In the genomic region with DNA sequence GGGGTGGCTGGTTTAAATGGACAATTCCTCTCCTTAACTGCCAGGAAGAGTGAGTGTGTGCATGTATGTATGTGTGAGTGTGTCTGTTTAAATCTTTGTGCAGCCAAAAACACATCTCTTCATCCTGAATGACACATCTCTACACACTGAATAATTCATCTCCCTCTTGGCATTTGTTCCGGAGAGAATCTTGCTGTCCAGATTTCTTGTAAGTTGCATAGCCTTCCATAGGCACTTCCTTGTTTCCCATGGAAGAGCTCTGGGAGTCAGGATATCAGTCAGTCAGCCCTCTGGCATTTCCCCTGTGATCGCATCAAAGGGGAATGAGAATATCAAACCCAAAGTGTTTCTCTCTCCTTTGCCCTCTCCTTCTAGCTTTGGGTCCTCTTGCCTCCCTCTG, we compare ENCODE assay signal across 12 cellular contexts.
A peak's percentile ranks its signal among the peaks of the same experiment; 100 is the strongest.
DNase-seq lines count a peak whose midpoint lies in the region; ATAC-seq and TF ChIP-seq lines count a peak whose summit lies in the region.
"Had no signal": no experiment of that assay in that cellular context is flagged by ENCODE, and none has a peak within 500 bp of the region (broad histone marks: within the 10 kb centered on the region; RNA-seq: fewer than 3 reads in every experiment).

No MANE protein-coding gene starts in this region.

- CTCF ChIA-PET in AG04450 (lab: Charles Lee), result no interaction called here

- ATAC-seq in GM18870 (IDR thresholded peaks at IDR 0.05; ENCODE audit: unreplicated experiment), result no peak
- no peak for ATAC-seq in activated CD4-positive, CD25-positive, alpha-beta regulatory T cell treated with anti-CD3 and anti-CD28 coated beads, Interleukin-2, amount 50 U/mL, for 24 hours
- ATAC-seq: activated CD8-positive, alpha-beta T cell treated with anti-CD3 and anti-CD28 coated beads for 36 hours; CD8-positive, alpha-beta T cell had no signal

- H3K9ac ChIP-seq in mesendoderm (ENCODE audit: low read length), result no peak overlapping the region

- H3K36me3 ChIP-seq in MG63 (no peaks in the 10 kb centered on the region), mesendoderm (ENCODE audit: control insufficient read depth, insufficient read depth, low read length) (no peaks in the 10 kb centered on the region)

- peaks cover 2% of the 10 kb centered on the region for H3K79me2 ChIP-seq in mesendoderm (ENCODE audit: control insufficient read depth, insufficient read depth, low read length)

- DNase-seq in AG04450 (ENCODE audit: low read depth, low spot score) (peak; percentile 63), MG63 (peak; percentile 87), choroid plexus epithelial cell (ENCODE audit: low read depth) (peak; percentile 25), mesendoderm (peak; percentile 77), SK-N-DZ (ENCODE audit: low spot score) (no peak), NCI-H187 treated with DMSO at 0.1 percent for 48 hours (lab: John Stamatoyannopoulos, UW) (no peak)
- DNase-seq: activated CD8-positive, alpha-beta T cell treated with anti-CD3 and anti-CD28 coated beads for 36 hours; CD8-positive, alpha-beta T cell; NCI-H2029 treated with DMSO at 0.1 percent for 48 hours; SHP77 had no signal

- POLR2A ChIA-PET in AG04450 (lab: Yijun Ruan, JAX), result no interaction called here

- no peak overlapping the region for H2BK5ac ChIP-seq in mesendoderm (ENCODE audit: low read length)

- no peak overlapping the region for H4K8ac ChIP-seq in mesendoderm (ENCODE audit: low read depth, low read length)

- WGBS in mesendoderm (ENCODE audit: extremely low coverage, insufficient coverage, low lambda C conversion rate), result no CpG with 5 or more reads among the region's 2 CpGs

- peaks cover 19% of the 10 kb centered on the region for H3K4me1 ChIP-seq in mesendoderm (ENCODE audit: control insufficient read depth, low read depth, low read length)

- H4K5ac ChIP-seq in mesendoderm (ENCODE audit: low read length), result no peak overlapping the region

- no peak overlapping the region for H3K18ac ChIP-seq in mesendoderm (ENCODE audit: low read length)

- no peak overlapping the region for H3K4me2 ChIP-seq in mesendoderm (ENCODE audit: low read length)

- no peak overlapping the region for H3K23ac ChIP-seq in mesendoderm (ENCODE audit: low read length)

- TF ChIP-seq CTCF in AG04450 (IDR thresholded peaks at IDR 0.05; ENCODE audit: low read depth, low read length), result no peak
- no peak for TF ChIP-seq CTCF in choroid plexus epithelial cell (conservative IDR thresholded peaks at IDR 0.05; ENCODE audit: low read depth, low read length)

- H3K4me3 ChIP-seq in AG04450 (ENCODE audit: low read depth, low read length) (no peak overlapping the region), MG63 (no peak overlapping the region), choroid plexus epithelial cell (ENCODE audit: low read depth, low read length) (no peak overlapping the region), mesendoderm (ENCODE audit: low read length) (no peak overlapping the region)

- H3K4ac ChIP-seq in mesendoderm (ENCODE audit: low read depth, low read length), result no peak overlapping the region

- peak overlapping the region; percentile 54 for H3K56ac ChIP-seq in mesendoderm (ENCODE audit: low read length)

- H2BK120ac ChIP-seq in mesendoderm (ENCODE audit: low read depth, low read length), result no peak overlapping the region

- H3K9me3 ChIP-seq in AG04450 (ENCODE audit: control insufficient read depth, insufficient read depth, low read length) (no peaks in the 10 kb centered on the region), MG63 (no peaks in the 10 kb centered on the region)

- H3K27me3 ChIP-seq in AG04450 (ENCODE audit: control insufficient read depth, insufficient read depth, low read length), result no peaks in the 10 kb centered on the region
- H3K27me3 ChIP-seq in MG63, result no peaks in the 10 kb centered on the region
- no peaks in the 10 kb centered on the region for H3K27me3 ChIP-seq in mesendoderm (ENCODE audit: insufficient read depth, low read length, poor library complexity)

- H3K27ac ChIP-seq in AG04450 (ENCODE audit: low read depth, low read length) (peak overlapping the region; percentile 70), mesendoderm (ENCODE audit: low read depth, low read length) (no peak overlapping the region)

- peaks cover 9% of the 10 kb centered on the region for H3K79me1 ChIP-seq in mesendoderm (ENCODE audit: low read length)

- H2BK15ac ChIP-seq in mesendoderm (replicated peaks; ENCODE audit: low read depth), result no peak overlapping the region

- no peak overlapping the region for H2AK5ac ChIP-seq in mesendoderm (ENCODE audit: low read length)

Comparison
In these comparisons a context has a peak if more than half of its experiments do, and no peak if none do; other contexts are left out.
1. DNase-seq: peak in AG04450 (single experiment), MG63 (single experiment), choroid plexus epithelial cell (single experiment) and mesendoderm (single experiment); none in SK-N-DZ (single experiment) and NCI-H187 treated with DMSO at 0.1 percent for 48 hours (single experiment).